ENCODE assay signal across 39 cellular contexts in the genomic region with DNA sequence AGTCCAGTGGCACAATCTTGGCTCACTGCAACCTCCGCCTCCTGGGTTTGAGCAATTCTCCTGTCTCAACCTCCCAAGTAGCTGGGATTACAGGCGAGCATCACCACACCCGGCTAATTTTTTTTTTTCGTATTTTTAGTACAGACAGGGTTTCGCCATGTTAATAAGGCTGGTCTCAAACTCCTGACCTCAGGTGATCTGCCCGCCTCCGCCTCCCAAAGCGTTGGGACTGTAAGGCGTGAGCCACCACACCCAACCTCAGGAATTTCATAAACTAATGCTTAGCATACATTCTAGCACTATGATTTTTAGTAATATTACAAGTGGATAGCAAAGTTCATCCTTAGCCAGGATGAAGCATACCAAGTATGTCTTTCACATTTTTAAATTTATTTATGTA.
"Had no signal": no experiment of that assay in that cellular context is flagged by ENCODE, and none has a peak within 500 bp of the region (broad histone marks: within the 10 kb centered on the region; RNA-seq: fewer than 3 reads in every experiment).

No MANE protein-coding gene starts in this region.

- H3K4me1 Mint-ChIP-seq: brain had no signal

- H3K27me3 Mint-ChIP-seq: activated naive CD4-positive, alpha-beta T cell treated with anti-CD3 and anti-CD28 coated beads, Interleukin-2, amount 10 ng/mL, durations not matched to agents 7 days and 5 days; activated naive CD4-positive, alpha-beta T cell treated with anti-CD3 and anti-CD28 coated beads, Interleukin-2, amount 50 U/mL, for 24 hours; activated naive CD8-positive, alpha-beta T cell; activated naive CD8-positive, alpha-beta T cell treated with anti-CD3 and anti-CD28 coated beads for 36 hours; activated naive CD8-positive, alpha-beta T cell treated with anti-CD3 and anti-CD28 coated beads, Interleukin-2, amount 10 ng/mL, durations not matched to agents 7 days and 5 days; activated naive CD8-positive, alpha-beta T cell treated with anti-CD3 and anti-CD28 coated beads, Interleukin-2, amount 50 U/mL, for 24 hours; activated T-cell treated with anti-CD3 and anti-CD28 coated beads, Interleukin-2, amount 50 U/mL, for 24 hours; activated T-helper 17 cell treated with anti-CD3 and anti-CD28 coated beads, Interleukin-2, amount 50 U/mL, for 72 hours; brain; central memory CD8-positive, alpha-beta T cell had no signal

- H3K36me3 Mint-ChIP-seq: activated naive CD4-positive, alpha-beta T cell treated with anti-CD3 and anti-CD28 coated beads, Interleukin-2, amount 10 ng/mL, durations not matched to agents 7 days and 5 days; activated naive CD4-positive, alpha-beta T cell treated with anti-CD3 and anti-CD28 coated beads, Interleukin-2, amount 50 U/mL, for 72 hours; activated naive CD8-positive, alpha-beta T cell; brain had no signal

- H3K27ac Mint-ChIP-seq: activated naive CD4-positive, alpha-beta T cell treated with anti-CD3 and anti-CD28 coated beads for 36 hours; activated naive CD4-positive, alpha-beta T cell treated with anti-CD3 and anti-CD28 coated beads, Interleukin-2, amount 10 ng/mL, durations not matched to agents 7 days and 5 days; activated naive CD4-positive, alpha-beta T cell treated with anti-CD3 and anti-CD28 coated beads, Interleukin-2, amount 50 U/mL, for 24 hours; activated naive CD8-positive, alpha-beta T cell; activated naive CD8-positive, alpha-beta T cell treated with anti-CD3 and anti-CD28 coated beads for 36 hours; activated naive CD8-positive, alpha-beta T cell treated with anti-CD3 and anti-CD28 coated beads, Interleukin-2, amount 10 ng/mL, durations not matched to agents 7 days and 5 days; activated naive CD8-positive, alpha-beta T cell treated with anti-CD3 and anti-CD28 coated beads, Interleukin-2, amount 50 U/mL, for 24 hours; activated T-cell treated with anti-CD3 and anti-CD28 coated beads, Interleukin-2, amount 50 U/mL, for 24 hours; activated T-cell treated with anti-CD3 and anti-CD28 coated beads, Interleukin-2, amount 50 U/mL, for 72 hours; activated T-helper 1 cell treated with anti-CD3 and anti-CD28 coated beads, Interleukin-12 subunit alpha, Interleukin-12 subunit beta, Interleukin-2, Interleukin-4 antibody, amounts not matched to agents 30 ng/mL and 10 ng/mL and 1 ng/mL, durations not matched to agents 14 hours and 24 hours and 36 hours; activated T-helper 17 cell treated with anti-CD3 and anti-CD28 coated beads, Interleukin-2, amount 50 U/mL, for 72 hours; activated T-helper 2 cell treated with anti-CD3 and anti-CD28 coated beads, Interferon-gamma antibody, Interleukin-2, Interleukin-4, amounts not matched to agents 10 μg/mL and 5 μg/mL and 100 μg/mL, durations not matched to agents 14 hours and 24 hours and 36 hours had no signal

- H3K36me3 ChIP-seq: adrenal gland, ascending aorta, brain microvascular endothelial cell, breast epithelium, cardiac muscle cell had no signal

- ATAC-seq: activated naive CD4-positive, alpha-beta T cell treated with anti-CD3 and anti-CD28 coated beads, Interleukin-2, amount 50 U/mL, for 72 hours; activated naive CD8-positive, alpha-beta T cell treated with anti-CD3 and anti-CD28 coated beads, Interleukin-2, amount 50 U/mL, for 24 hours; activated T-cell treated with anti-CD3 and anti-CD28 coated beads, Interleukin-2, amount 50 U/mL, for 4 hours; activated T-cell treated with anti-CD3 and anti-CD28 coated beads, Interleukin-2, amount 50 U/mL, for 72 hours; activated T-helper 17 cell treated with anti-CD3 and anti-CD28 coated beads, Interleukin-2, amount 50 U/mL, for 72 hours; body of pancreas had no signal

- H3K9me3 ChIP-seq: adrenal gland, ascending aorta, body of pancreas, breast epithelium had no signal

- H3K4me1 ChIP-seq: ascending aorta, body of pancreas, breast epithelium had no signal

- H3K27ac ChIP-seq: adrenal gland, ascending aorta, body of pancreas, brain microvascular endothelial cell, breast epithelium, cardiac muscle cell had no signal

- FAIRE-seq: astrocyte, bronchial epithelial cell had no signal

- H3K27me3 ChIP-seq: adrenal gland, ascending aorta, body of pancreas, brain microvascular endothelial cell, breast epithelium, cardiac muscle cell had no signal

- H3K9me3 Mint-ChIP-seq: activated naive CD4-positive, alpha-beta T cell treated with anti-CD3 and anti-CD28 coated beads for 36 hours; activated naive CD4-positive, alpha-beta T cell treated with anti-CD3 and anti-CD28 coated beads, Interleukin-2, amount 10 ng/mL, durations not matched to agents 7 days and 5 days; activated naive CD4-positive, alpha-beta T cell treated with anti-CD3 and anti-CD28 coated beads, Interleukin-2, amount 50 U/mL, for 24 hours; activated naive CD4-positive, alpha-beta T cell treated with anti-CD3 and anti-CD28 coated beads, Interleukin-2, amount 50 U/mL, for 72 hours; activated naive CD8-positive, alpha-beta T cell treated with anti-CD3 and anti-CD28 coated beads for 36 hours; activated naive CD8-positive, alpha-beta T cell treated with anti-CD3 and anti-CD28 coated beads, Interleukin-2, amount 10 ng/mL, durations not matched to agents 7 days and 5 days; activated naive CD8-positive, alpha-beta T cell treated with anti-CD3 and anti-CD28 coated beads, Interleukin-2, amount 50 U/mL, for 24 hours; activated T-cell treated with anti-CD3 and anti-CD28 coated beads, Interleukin-2, amount 50 U/mL, for 24 hours; activated T-cell treated with anti-CD3 and anti-CD28 coated beads, Interleukin-2, amount 50 U/mL, for 4 hours; activated T-cell treated with anti-CD3 and anti-CD28 coated beads, Interleukin-2, amount 50 U/mL, for 72 hours; activated T-helper 1 cell treated with anti-CD3 and anti-CD28 coated beads, Interleukin-12 subunit alpha, Interleukin-12 subunit beta, Interleukin-2, Interleukin-4 antibody, amounts not matched to agents 30 ng/mL and 10 ng/mL and 1 ng/mL, durations not matched to agents 14 hours and 24 hours and 36 hours; activated T-helper 17 cell treated with anti-CD3 and anti-CD28 coated beads, Interleukin-2, amount 50 U/mL, for 72 hours; activated T-helper 2 cell treated with anti-CD3 and anti-CD28 coated beads, Interferon-gamma antibody, Interleukin-2, Interleukin-4, amounts not matched to agents 10 μg/mL and 5 μg/mL and 100 μg/mL, durations not matched to agents 14 hours and 24 hours and 36 hours; brain; central memory CD8-positive, alpha-beta T cell had no signal

- H3K4me3 ChIP-seq: adrenal gland, ascending aorta, body of pancreas, breast epithelium, cardiac muscle cell had no signal

- H3K4me3 Mint-ChIP-seq: activated naive CD4-positive, alpha-beta T cell treated with anti-CD3 and anti-CD28 coated beads for 36 hours; activated naive CD4-positive, alpha-beta T cell treated with anti-CD3 and anti-CD28 coated beads, Interleukin-2, amount 10 ng/mL, durations not matched to agents 7 days and 5 days; activated naive CD4-positive, alpha-beta T cell treated with anti-CD3 and anti-CD28 coated beads, Interleukin-2, amount 50 U/mL, for 24 hours; activated naive CD8-positive, alpha-beta T cell; activated naive CD8-positive, alpha-beta T cell treated with anti-CD3 and anti-CD28 coated beads for 36 hours; activated naive CD8-positive, alpha-beta T cell treated with anti-CD3 and anti-CD28 coated beads, Interleukin-2, amount 10 ng/mL, durations not matched to agents 7 days and 5 days; activated naive CD8-positive, alpha-beta T cell treated with anti-CD3 and anti-CD28 coated beads, Interleukin-2, amount 50 U/mL, for 24 hours; activated T-cell treated with anti-CD3 and anti-CD28 coated beads, Interleukin-2, amount 50 U/mL, for 24 hours; activated T-cell treated with anti-CD3 and anti-CD28 coated beads, Interleukin-2, amount 50 U/mL, for 4 hours; activated T-cell treated with anti-CD3 and anti-CD28 coated beads, Interleukin-2, amount 50 U/mL, for 72 hours; activated T-helper 1 cell treated with anti-CD3 and anti-CD28 coated beads, Interleukin-12 subunit alpha, Interleukin-12 subunit beta, Interleukin-2, Interleukin-4 antibody, amounts not matched to agents 30 ng/mL and 10 ng/mL and 1 ng/mL, durations not matched to agents 14 hours and 24 hours and 36 hours; activated T-helper 17 cell treated with anti-CD3 and anti-CD28 coated beads, Interleukin-2, amount 50 U/mL, for 72 hours; brain; central memory CD8-positive, alpha-beta T cell had no signal

- DNase-seq: activated effector memory CD4-positive, alpha-beta T cell treated with anti-CD3 and anti-CD28 coated beads, Interleukin-2, amount 50 U/mL, for 16 hours; activated effector memory CD4-positive, alpha-beta T cell treated with Interleukin-2 at 50 U/mL for 16 hours; activated gamma-delta T cell; activated gamma-delta T cell treated with Interleukin-2 at 50 U/mL for 16 hours; activated naive CD4-positive, alpha-beta T cell; activated naive CD4-positive, alpha-beta T cell treated with anti-CD3 and anti-CD28 coated beads for 36 hours; activated naive CD4-positive, alpha-beta T cell treated with anti-CD3 and anti-CD28 coated beads, Interleukin-2, amount 10 ng/mL, durations not matched to agents 7 days and 5 days; activated naive CD4-positive, alpha-beta T cell treated with anti-CD3 and anti-CD28 coated beads, Interleukin-2, amount 50 U/mL, for 16 hours; activated naive CD4-positive, alpha-beta T cell treated with Interleukin-2 at 50 U/mL for 16 hours; activated naive CD8-positive, alpha-beta T cell treated with anti-CD3 and anti-CD28 coated beads for 36 hours; activated naive CD8-positive, alpha-beta T cell treated with anti-CD3 and anti-CD28 coated beads, Interleukin-2, amount 10 ng/mL, durations not matched to agents 7 days and 5 days; activated naive CD8-positive, alpha-beta T cell treated with anti-CD3 and anti-CD28 coated beads, Interleukin-2, amount 50 U/mL, for 24 hours; activated T-cell treated with anti-CD3 and anti-CD28 coated beads, Interleukin-2, amount 50 U/mL, for 24 hours; activated T-cell treated with anti-CD3 and anti-CD28 coated beads, Interleukin-2, amount 50 U/mL, for 4 hours; activated T-cell treated with anti-CD3 and anti-CD28 coated beads, Interleukin-2, amount 50 U/mL, for 48 hours; activated T-cell treated with anti-CD3 and anti-CD28 coated beads, Interleukin-2, amount 50 U/mL, for 72 hours; amniotic stem cell; amygdala; anterior cingulate cortex; aorta; body of pancreas; brain microvascular endothelial cell; caudate nucleus; central memory CD4-positive, alpha-beta T cell; cerebellar nuclear complex had no signal
